Comparison of ENCODE assay signal across 12 cellular contexts in genomic region chr5:71905804-71906711, GRCh38.
A peak's percentile ranks its signal among the peaks of the same experiment; 100 is the strongest.
DNase-seq lines count a peak whose midpoint lies in the region; ATAC-seq, FAIRE-seq and TF ChIP-seq lines count a peak whose summit lies in the region.
"Had no signal": no experiment of that assay in that cellular context is flagged by ENCODE, and none has a peak within 500 bp of the region (broad histone marks: within the 10 kb centered on the region; RNA-seq: fewer than 3 reads in every experiment).

No MANE protein-coding gene starts in this region.

- H3K9me3 Mint-ChIP-seq in endothelial cell (ENCODE audit: unreplicated experiment): no peaks in the 10 kb centered on the region
- H3K9me3 Mint-ChIP-seq: activated naive CD4-positive, alpha-beta T cell treated with anti-CD3 and anti-CD28 coated beads, Interleukin-2, amount 10 ng/mL, durations not matched to agents 7 days and 5 days; dendritic cell treated with granulocyte-macrophage colony-stimulating factor and Interleukin-4, amounts not matched to agents 40 ng/mL and 50 ng/mL, for 4 days had no signal

- no peaks in the 10 kb centered on the region for H3K36me3 ChIP-seq in pancreas

- ATAC-seq in pancreas (peak; percentile 44 to 68 (median 54)), GM21360 (IDR thresholded peaks at IDR 0.05; ENCODE audit: unreplicated experiment) (no peak)

- DNase-seq in LHCN-M2 (ENCODE audit: low read depth) (peak; percentile 48), NCI-H69 (lab: John Stamatoyannopoulos, UW) (peak; percentile 100), endothelial cell (ENCODE audit: low spot score) (no peak), pancreas (peak in 4 of 6 donors; percentile 9 to 65 (median 54)), coronary artery (ENCODE audit: low spot score) (no peak), HPDE6-E6E7 (ENCODE audit: extremely low spot score) (no peak)
- DNase-seq: activated CD4-positive, alpha-beta T cell treated with anti-CD3 and anti-CD28 coated beads for 4 hours; activated naive CD4-positive, alpha-beta T cell treated with anti-CD3 and anti-CD28 coated beads, Interleukin-2, amount 10 ng/mL, durations not matched to agents 7 days and 5 days; mammary epithelial cell; NCI-H2107 had no signal

- H3K27ac ChIP-seq in pancreas (no peak overlapping the region), coronary artery (no peak overlapping the region)

- TF ChIP-seq CTCF in endothelial cell (IDR thresholded peaks at IDR 0.05; ENCODE audit: unreplicated experiment) (no peak), pancreas (IDR thresholded peaks at IDR 0.05) (no peak), coronary artery (IDR thresholded peaks at IDR 0.05) (no peak)

- H3K4me1 ChIP-seq in pancreas: peaks cover 0 to 18% (median 14%) of the 10 kb centered on the region in 3 donors

- no peak for FAIRE-seq in pancreas (lab: Jason Lieb, UNC)

- no peaks in the 10 kb centered on the region for H3K36me3 Mint-ChIP-seq in endothelial cell (ENCODE audit: low read depth, unreplicated experiment)
- H3K36me3 Mint-ChIP-seq: activated naive CD4-positive, alpha-beta T cell treated with anti-CD3 and anti-CD28 coated beads, Interleukin-2, amount 10 ng/mL, durations not matched to agents 7 days and 5 days had no signal

- H3K27me3 ChIP-seq in pancreas: no peaks in the 10 kb centered on the region

- H3K9me3 ChIP-seq in pancreas: no peaks in the 10 kb centered on the region

- H3K27ac Mint-ChIP-seq in endothelial cell (ENCODE audit: unreplicated experiment): peak overlapping the region; percentile 34
- H3K27ac Mint-ChIP-seq: activated naive CD4-positive, alpha-beta T cell treated with anti-CD3 and anti-CD28 coated beads, Interleukin-2, amount 10 ng/mL, durations not matched to agents 7 days and 5 days; dendritic cell treated with granulocyte-macrophage colony-stimulating factor and Interleukin-4, amounts not matched to agents 40 ng/mL and 50 ng/mL, for 4 days had no signal

- H3K4me3 Mint-ChIP-seq in endothelial cell (ENCODE audit: unreplicated experiment): no peak overlapping the region
- H3K4me3 Mint-ChIP-seq: activated naive CD4-positive, alpha-beta T cell treated with anti-CD3 and anti-CD28 coated beads, Interleukin-2, amount 10 ng/mL, durations not matched to agents 7 days and 5 days; dendritic cell treated with granulocyte-macrophage colony-stimulating factor and Interleukin-4, amounts not matched to agents 40 ng/mL and 50 ng/mL, for 4 days had no signal

- WGBS in pancreas, 2 donors: 71 to 77% methylated on average over 1 of the region's 1 CpG

- no peak overlapping the region for H3K4me3 ChIP-seq in pancreas
- no peak overlapping the region for H3K4me3 ChIP-seq in coronary artery

- intact Hi-C loops in pancreas (cut with DNase I): no loop called here

- peaks cover 15% of the 10 kb centered on the region for H3K4me1 Mint-ChIP-seq in endothelial cell (ENCODE audit: unreplicated experiment)
- H3K4me1 Mint-ChIP-seq: activated naive CD4-positive, alpha-beta T cell treated with anti-CD3 and anti-CD28 coated beads, Interleukin-2, amount 10 ng/mL, durations not matched to agents 7 days and 5 days had no signal

- peaks cover 1% of the 10 kb centered on the region for H3K27me3 Mint-ChIP-seq in endothelial cell (ENCODE audit: unreplicated experiment)
- H3K27me3 Mint-ChIP-seq: activated naive CD4-positive, alpha-beta T cell treated with anti-CD3 and anti-CD28 coated beads, Interleukin-2, amount 10 ng/mL, durations not matched to agents 7 days and 5 days; dendritic cell treated with granulocyte-macrophage colony-stimulating factor and Interleukin-4, amounts not matched to agents 40 ng/mL and 50 ng/mL, for 4 days had no signal

Comparison
In these comparisons a context has a peak if more than half of its experiments do, and no peak if none do; other contexts are left out.
1. DNase-seq: peak in LHCN-M2 (single experiment), NCI-H69 (single experiment) and pancreas (4 of 6); none in endothelial cell (single experiment), coronary artery (single experiment) and HPDE6-E6E7 (single experiment).